In genomic region chr6:30481213-30481964, GRCh38 we compare ENCODE assay signal across 1 cellular context.
TF ChIP-seq lines count a peak whose summit lies in the region.

No MANE protein-coding gene starts in this region.

TF ChIP-seq in K562, 482 proteins besides CTCF, POLR2A, EP300 and RAD21 (continued from another document):
- peak in 1 of 2 experiments; percentile 17; a peak in 2 of 4 replicates for TF ChIP-seq NRF1 (conservative IDR thresholded peaks at IDR 0.05 in 1 of 2, IDR thresholded peaks at IDR 0.05 in 1 of 2)
